8 cellular contexts compared by ENCODE assay signal in genomic region chr1:2091611-2092604, GRCh38. TPM values are rescaled to one million over a fixed set of nuclear protein-coding genes. Genes with fewer than 3 reads are reported as not detected.
DNase-seq lines count a peak whose midpoint lies in the region; ATAC-seq and TF ChIP-seq lines count a peak whose summit lies in the region.

No MANE protein-coding gene starts in this region.

- DNase-seq in ELF-1 (ENCODE audit: low read depth, low spot score) (peak; percentile 80), SK-MEL-5 (ENCODE audit: low read depth, low spot score) (peak; percentile 51), astrocyte of the spinal cord (ENCODE audit: low read depth, low spot score) (peak; percentile 19), left lobe of liver (ENCODE audit: low spot score) (no peak), NCI-H2171 (lab: John Stamatoyannopoulos, UW) (no peak), NCI-H1092 treated with DMSO at 0.1 percent for 48 hours (lab: John Stamatoyannopoulos, UW) (no peak), posterior vena cava (ENCODE audit: low spot score) (no peak)
- DNase-seq in stimulated activated CD8-positive, alpha-beta memory T cell treated with anti-CD3 and anti-CD28 coated beads, Interleukin-4, amount 100 ng/mL, for 48 hours = peak; percentile 74

- intact Hi-C loops in posterior vena cava (cut with DNase I) = no loop called here

- peak; percentile 62 for ATAC-seq in left lobe of liver

- no peak overlapping the region for H3K4me3 ChIP-seq in astrocyte of the spinal cord (ENCODE audit: low read depth, low read length)

- in situ Hi-C loops in SK-MEL-5 (cut with HindIII; ENCODE audit: low pct_unique_long_range_greater_than_20kb, low sequenced_read_pairs) = no loop called here
- in situ Hi-C loops in astrocyte of the spinal cord (cut with HindIII; ENCODE audit: low sequenced_read_pairs) = no loop called here

- TF ChIP-seq CTCF in astrocyte of the spinal cord (IDR thresholded peaks at IDR 0.05; ENCODE audit: low read depth, low read length) = peak; percentile 79

RNA-seq across cellular contexts. Expression of gene PRKCZ, which starts 41.7 kb away (rescaled TPM):
- total RNA-seq in SK-MEL-5 (2014; rRNA removed; shearing (Covaris generic)) = 19.8 and 25.0 TPM in 2 replicates
- polyA plus RNA-seq in SK-MEL-5 (2015; cell fraction: cytosol; rRNA removed) = 26.2 and 27.4 TPM in 2 replicates
- polyA plus RNA-seq in SK-MEL-5 (2015; cell fraction: nucleus; rRNA removed) = 30.5 and 33.5 TPM in 2 replicates
- total RNA-seq in left lobe of liver (22.1 TPM), posterior vena cava (1 to 10 TPM; 3.0 to 3.6 TPM)

Comparison
In these comparisons a context has a peak if more than half of its experiments do, and no peak if none do; other contexts are left out.
1. DNase-seq: peak in ELF-1 (single experiment), SK-MEL-5 (single experiment), astrocyte of the spinal cord (single experiment) and stimulated activated CD8-positive, alpha-beta memory T cell treated with anti-CD3 and anti-CD28 coated beads, Interleukin-4, amount 100 ng/mL, for 48 hours (single experiment); none in left lobe of liver (single experiment), NCI-H2171 (single experiment), NCI-H1092 treated with DMSO at 0.1 percent for 48 hours (single experiment) and posterior vena cava (single experiment).